In the genomic region with DNA sequence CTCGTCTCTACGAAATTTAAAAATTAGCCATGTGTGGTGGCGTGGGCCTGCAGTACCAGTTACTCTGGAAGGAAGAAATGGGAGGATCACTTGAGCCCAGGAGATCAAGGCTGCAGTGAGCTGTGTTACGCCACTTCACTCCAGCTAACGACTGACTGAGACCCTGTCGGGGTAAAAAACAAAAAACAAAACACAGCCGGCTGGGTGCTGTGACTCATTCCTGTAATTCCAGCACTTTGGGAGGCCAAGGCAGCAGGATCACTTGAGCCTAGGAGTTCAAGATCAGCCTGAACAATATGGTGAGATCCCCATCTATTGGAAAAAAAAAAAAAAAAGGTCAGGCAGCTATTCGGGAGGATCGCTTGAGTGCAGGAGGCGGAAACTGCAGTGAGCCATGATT, we compare ENCODE assay signal across 1 cellular context.
A peak's percentile ranks its signal among the peaks of the same experiment; 100 is the strongest.
TF ChIP-seq lines count a peak whose summit lies in the region.

No MANE protein-coding gene starts in this region.

TF ChIP-seq in HepG2, 621 proteins besides CTCF, POLR2A, EP300 and RAD21:
- no peak for TF ChIP-seq ZNF792 (CRISPR knock-in tag; IDR thresholded peaks at IDR 0.05)
- TF ChIP-seq ZSCAN21 (CRISPR knock-in tag; IDR thresholded peaks at IDR 0.05; ENCODE audit: borderline replicate concordance) = no peak
- no peak for TF ChIP-seq WIZ (CRISPR knock-in tag; IDR thresholded peaks at IDR 0.05)
- TF ChIP-seq FOSL2 (CRISPR knock-in tag; IDR thresholded peaks at IDR 0.05) = peak; percentile 31; the same call in 1 of the 2 replicates
- no peak for TF ChIP-seq ZNF460 (CRISPR knock-in tag; IDR thresholded peaks at IDR 0.05; ENCODE audit: borderline replicate concordance)
- no peak for TF ChIP-seq SATB2 (CRISPR knock-in tag; IDR thresholded peaks at IDR 0.05)
TF ChIP-seq in HepG2: peak in this region for 1.
